9 cellular contexts compared by ENCODE assay signal in genomic region chr1:234915923-234916675, GRCh38.
DNase-seq lines count a peak whose midpoint lies in the region; ATAC-seq, FAIRE-seq and TF ChIP-seq lines count a peak whose summit lies in the region.
"Had no signal": no experiment of that assay in that cellular context is flagged by ENCODE, and none has a peak within 500 bp of the region (broad histone marks: within the 10 kb centered on the region; RNA-seq: fewer than 3 reads in every experiment).

No MANE protein-coding gene starts in this region.

- intact Hi-C loops in gastrocnemius medialis (cut with DNase I; ENCODE audit: low total_unique reads): loop anchor here (1.0 to 10.0 kb wide), 2 partner anchors 29 to 159 kb away; no protein-coding TSS in a partner anchor

- ATAC-seq in gastrocnemius medialis: peak; percentile 90 to 93
- no peak for ATAC-seq in stimulated activated naive CD8-positive, alpha-beta T cell treated with anti-CD3 and anti-CD28 coated beads, Interleukin-15, Interleukin-2, amounts not matched to agents 100 U/mL and 50 U/mL, for 24 hours

- no peak overlapping the region for H3K4me3 ChIP-seq in cardiac muscle cell
- no peak overlapping the region for H3K4me3 ChIP-seq in gastrocnemius medialis

- TF ChIP-seq POLR2A in gastrocnemius medialis (IDR thresholded peaks at IDR 0.05): peak; percentile 55 to 71

- TF ChIP-seq CTCF in cardiac muscle cell (IDR thresholded peaks at IDR 0.05; ENCODE audit: low read depth, low read length) (no peak), gastrocnemius medialis (IDR thresholded peaks at IDR 0.05 in 4 of 5, conservative IDR thresholded peaks at IDR 0.05 in 1 of 5) (no peak)

- H3K27ac ChIP-seq in cardiac muscle cell: peak overlapping the region; percentile 70
- H3K27ac ChIP-seq in gastrocnemius medialis: peak overlapping the region; percentile 85 to 94 (median 91)

- H3K27me3 ChIP-seq in cardiac muscle cell: no peaks in the 10 kb centered on the region
- no peaks in the 10 kb centered on the region for H3K27me3 ChIP-seq in gastrocnemius medialis

- H3K4me1 ChIP-seq in cardiac muscle cell (ENCODE audit: low read depth) (peaks cover 25% of the 10 kb centered on the region), gastrocnemius medialis (peaks cover 74 to 76% of the 10 kb centered on the region in 2 donors)

- in situ Hi-C loops in gastrocnemius medialis (cut with MboI; ENCODE audit: low sequenced_read_pairs in 4 of 4): no loop called here

- H3K9me3 ChIP-seq in cardiac muscle cell (ENCODE audit: low read depth) (no peaks in the 10 kb centered on the region), gastrocnemius medialis (no peaks in the 10 kb centered on the region)

- peak; percentile 54 for DNase-seq in GF-D8 (lab: John Stamatoyannopoulos, UW)
- peak; percentile 44 for DNase-seq in NCI-H69 (lab: John Stamatoyannopoulos, UW)
- DNase-seq in cardiac muscle cell (ENCODE audit: low read depth in 1 of 2, low spot score in 1 of 2): peak; percentile 18 to 64
- DNase-seq in gastrocnemius medialis: peak; percentile 88 to 92
- DNase-seq in LoVo (ENCODE audit: low spot score): no peak
- DNase-seq in NCI-H82 (lab: John Stamatoyannopoulos, UW): no peak
- no peak for DNase-seq in urothelium cell line (ENCODE audit: low spot score)
- DNase-seq in stimulated activated naive CD8-positive, alpha-beta T cell treated with anti-CD3 and anti-CD28 coated beads, Interleukin-15, Interleukin-2, amounts not matched to agents 100 U/mL and 50 U/mL, for 24 hours: no peak

- H3K36me3 ChIP-seq in cardiac muscle cell (no peaks in the 10 kb centered on the region), gastrocnemius medialis (no peaks in the 10 kb centered on the region)

- FAIRE-seq in urothelium cell line (lab: Jason Lieb, UNC): no peak
- FAIRE-seq: RCC 7860 had no signal

Comparison
In these comparisons a context has a peak if more than half of its experiments do, and no peak if none do; other contexts are left out.
1. DNase-seq: peak in GF-D8 (single experiment), NCI-H69 (single experiment), cardiac muscle cell (2 of 2) and gastrocnemius medialis (2 of 2); none in LoVo (single experiment), NCI-H82 (single experiment), urothelium cell line (single experiment) and stimulated activated naive CD8-positive, alpha-beta T cell treated with anti-CD3 and anti-CD28 coated beads, Interleukin-15, Interleukin-2, amounts not matched to agents 100 U/mL and 50 U/mL, for 24 hours (single experiment).